13 cellular contexts compared by ENCODE assay signal in the genomic region with DNA sequence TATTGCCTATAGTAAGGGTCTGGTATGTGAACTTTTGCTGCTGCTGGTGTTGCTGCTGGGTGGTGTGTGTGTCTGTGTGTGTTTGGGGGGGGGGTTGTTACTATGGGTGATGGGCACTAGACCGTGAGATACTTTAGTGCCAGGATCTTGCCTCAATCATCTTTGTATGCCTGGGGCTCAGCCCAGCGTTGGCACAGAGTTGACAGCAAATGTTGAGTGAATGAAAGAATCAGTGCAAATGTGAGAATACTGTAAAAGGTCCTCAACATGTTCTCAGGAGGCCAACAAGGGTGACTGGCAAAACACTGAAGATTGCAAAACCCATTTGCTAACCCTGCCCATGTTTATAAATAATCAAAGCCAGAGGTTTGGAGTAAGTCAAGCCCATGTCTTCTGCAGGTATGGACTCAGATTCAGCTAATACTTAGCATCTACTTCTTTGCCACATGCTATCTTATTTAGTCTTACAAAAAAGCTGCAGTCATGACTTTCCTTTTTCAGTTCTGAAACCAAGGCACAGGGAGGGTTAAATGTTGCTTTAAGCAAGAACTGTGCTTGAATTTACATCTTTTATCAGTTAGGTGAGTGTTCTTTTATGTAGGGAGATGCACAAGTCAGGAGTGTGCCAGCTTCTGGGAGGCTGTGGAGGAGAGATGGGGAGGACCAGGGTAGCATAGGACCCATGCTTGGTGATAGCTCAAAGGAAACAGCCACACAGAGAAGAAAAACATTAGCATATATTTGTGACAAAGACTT.
DNase-seq lines count a peak whose midpoint lies in the region; ATAC-seq and TF ChIP-seq lines count a peak whose summit lies in the region.
"Had no signal": no experiment of that assay in that cellular context is flagged by ENCODE, and none has a peak within 500 bp of the region (broad histone marks: within the 10 kb centered on the region; RNA-seq: fewer than 3 reads in every experiment).

No MANE protein-coding gene starts in this region.

- ATAC-seq in GM18505 (IDR thresholded peaks at IDR 0.05; ENCODE audit: unreplicated experiment) (peak; percentile 6), GM21381 (IDR thresholded peaks at IDR 0.05; ENCODE audit: unreplicated experiment) (peak; percentile 8), HG03103 (IDR thresholded peaks at IDR 0.05; ENCODE audit: low read depth, unreplicated experiment) (peak; percentile 12)

- H3K36me3 ChIP-seq in SJCRH30 (no peaks in the 10 kb centered on the region), adrenal gland (replicated peaks in 1 of 2) (no peaks in the 10 kb centered on the region), trophoblast cell (ENCODE audit: control insufficient read depth in 1 of 2, insufficient read depth in 2 of 2, low read length in 2 of 2) (no peaks in the 10 kb centered on the region), hepatocyte (replicated peaks; ENCODE audit: insufficient read depth, low read depth) (no peaks in the 10 kb centered on the region)

- H4K8ac ChIP-seq in trophoblast cell (ENCODE audit: low read depth, low read length), result no peak overlapping the region

- no peaks in the 10 kb centered on the region for H3K9me2 ChIP-seq in hepatocyte (replicated peaks; ENCODE audit: insufficient read depth)

- no peak overlapping the region for H4K12ac ChIP-seq in trophoblast cell (ENCODE audit: low read depth, low read length)

- H2BK12ac ChIP-seq in trophoblast cell (ENCODE audit: low read length), result no peak overlapping the region

- H3K4me2 ChIP-seq in trophoblast cell (ENCODE audit: low read length) (no peak overlapping the region), hepatocyte (no peak overlapping the region)

- intact Hi-C loops in adrenal gland (cut with DNase I), result loop anchor here in 1 of 2 donors (10.0 kb wide), 1 partner anchor 862 kb away; no protein-coding TSS in a partner anchor

- H3K4me3 ChIP-seq in SJCRH30 (no peak overlapping the region), adrenal gland (no peak overlapping the region), trophoblast cell (ENCODE audit: low read depth, low read length) (no peak overlapping the region), hepatocyte (no peak overlapping the region)

- TF ChIP-seq POLR2A in GM18505 (IDR thresholded peaks at IDR 0.05; ENCODE audit: borderline replicate concordance, extremely low read depth, insufficient read depth, insufficient read length) (peak; percentile 42), adrenal gland (IDR thresholded peaks at IDR 0.05) (no peak)

- no peaks in the 10 kb centered on the region for H3K9me3 ChIP-seq in SJCRH30 (replicated peaks)
- H3K9me3 ChIP-seq in adrenal gland (replicated peaks in 1 of 3), result no peaks in the 10 kb centered on the region
- no peaks in the 10 kb centered on the region for H3K9me3 ChIP-seq in trophoblast cell (ENCODE audit: insufficient read depth, low read depth, low read length)
- H3K9me3 ChIP-seq in hepatocyte (ENCODE audit: low read depth), result no peaks in the 10 kb centered on the region

- DNase-seq in SJCRH30 (no peak), adrenal gland (no peak), NCI-H82 (lab: John Stamatoyannopoulos, UW) (no peak), trophoblast cell (no peak), hepatocyte (ENCODE audit: low spot score) (no peak)
- DNase-seq: activated CD4-positive, alpha-beta T cell treated with anti-CD3 and anti-CD28 coated beads for 48 hours; CD4-positive, alpha-beta memory T cell; HFFc6; KG1; left cardiac atrium had no signal

- H3K27ac ChIP-seq in SJCRH30 (peak overlapping the region; percentile 24), adrenal gland (no peak overlapping the region), trophoblast cell (ENCODE audit: low read depth, low read length) (no peak overlapping the region), hepatocyte (no peak overlapping the region)

- H3K4me1 ChIP-seq in SJCRH30, result peaks cover 42% of the 10 kb centered on the region
- no peaks in the 10 kb centered on the region for H3K4me1 ChIP-seq in adrenal gland (replicated peaks in 1 of 2)
- H3K4me1 ChIP-seq in trophoblast cell (ENCODE audit: control insufficient read depth in 1 of 2, insufficient read depth in 2 of 2, low read length in 2 of 2), result no peaks in the 10 kb centered on the region
- no peaks in the 10 kb centered on the region for H3K4me1 ChIP-seq in hepatocyte (ENCODE audit: insufficient read depth)

- H3K27me3 ChIP-seq in SJCRH30, result no peaks in the 10 kb centered on the region
- H3K27me3 ChIP-seq in adrenal gland, result no peaks in the 10 kb centered on the region
- no peaks in the 10 kb centered on the region for H3K27me3 ChIP-seq in trophoblast cell (ENCODE audit: insufficient read depth, low read length)
- no peaks in the 10 kb centered on the region for H3K27me3 ChIP-seq in hepatocyte

- H2AFZ ChIP-seq in trophoblast cell (ENCODE audit: insufficient read depth, low read length, poor library complexity) (no peak overlapping the region), hepatocyte (no peak overlapping the region)

- H2AK5ac ChIP-seq in trophoblast cell (ENCODE audit: low read length), result no peak overlapping the region

- no peak overlapping the region for H3K9ac ChIP-seq in trophoblast cell (ENCODE audit: low read length)

- H3K23ac ChIP-seq in trophoblast cell (ENCODE audit: low read length), result no peak overlapping the region

- no peak overlapping the region for H3K14ac ChIP-seq in trophoblast cell (ENCODE audit: low read length)

- H3K4ac ChIP-seq in trophoblast cell (ENCODE audit: low read depth, low read length), result no peak overlapping the region

- WGBS in adrenal gland, 4 donors, result 85 to 89% (median 87%) methylated on average over 2 of the region's 2 CpGs
- WGBS in trophoblast cell (ENCODE audit: extremely low coverage, insufficient coverage, insufficient read length), result no CpG with 5 or more reads among the region's 2 CpGs
- 85% methylated on average over 2 of the region's 2 CpGs for WGBS in hepatocyte (ENCODE audit: low lambda C conversion rate, missing lambda C conversion rate)

- H4K91ac ChIP-seq in trophoblast cell (ENCODE audit: low read depth, low read length), result no peak overlapping the region

- H3K18ac ChIP-seq in trophoblast cell (ENCODE audit: low read length), result no peak overlapping the region

- H3K79me1 ChIP-seq in trophoblast cell (ENCODE audit: low read length), result no peaks in the 10 kb centered on the region

- no peaks in the 10 kb centered on the region for H4K20me1 ChIP-seq in hepatocyte (ENCODE audit: insufficient read depth, poor library complexity, severe bottlenecking)

- no peak overlapping the region for H2BK120ac ChIP-seq in trophoblast cell (ENCODE audit: insufficient read depth, low read length, poor library complexity)

- H3K79me2 ChIP-seq in trophoblast cell (ENCODE audit: control insufficient read depth, insufficient read depth, low read length, poor library complexity), result no peaks in the 10 kb centered on the region
- no peaks in the 10 kb centered on the region for H3K79me2 ChIP-seq in hepatocyte

- H2BK5ac ChIP-seq in trophoblast cell (ENCODE audit: low read depth, low read length, poor library complexity), result no peak overlapping the region

- TF ChIP-seq CTCF in adrenal gland (IDR thresholded peaks at IDR 0.05) (no peak), hepatocyte (IDR thresholded peaks at IDR 0.05; ENCODE audit: poor library complexity) (no peak)
